Comparison of ENCODE assay signal across 8 cellular contexts in genomic region chr19:49672131-49672919, GRCh38. TPM values are rescaled to one million over a fixed set of nuclear protein-coding genes. Genes with fewer than 3 reads are reported as not detected.
A peak's percentile ranks its signal among the peaks of the same experiment; 100 is the strongest.
DNase-seq lines count a peak whose midpoint lies in the region; ATAC-seq and TF ChIP-seq lines count a peak whose summit lies in the region.

No MANE protein-coding gene starts in this region.

- H3K4me1 Mint-ChIP-seq in activated T-helper 1 cell treated with anti-CD3 and anti-CD28 coated beads, Interleukin-12 subunit alpha, Interleukin-12 subunit beta, Interleukin-2, Interleukin-4 antibody, amounts not matched to agents 30 ng/mL and 10 ng/mL and 1 ng/mL, durations not matched to agents 14 hours and 24 hours and 36 hours (ENCODE audit: low read depth), result peaks cover 21% of the 10 kb centered on the region
- H3K4me1 Mint-ChIP-seq in natural killer cell treated with Interleukin-12 subunit alpha and Interleukin-12 subunit beta and Interleukin-15 and Interleukin-18, amount 100 ng/mL, for 72 hours (ENCODE audit: low read depth in 2 of 2), result peaks cover 27 to 28% of the 10 kb centered on the region in 2 donors

- no peak for ATAC-seq in natural killer cell treated with Interleukin-12 subunit alpha and Interleukin-12 subunit beta and Interleukin-15 and Interleukin-18, amount 100 ng/mL, for 72 hours
- ATAC-seq in GM18502 (IDR thresholded peaks at IDR 0.05; ENCODE audit: poor library complexity, unreplicated experiment), result no peak

- H3K4me1 ChIP-seq in Peyer's patch (peaks cover 0 to 12% (median 4%) of the 10 kb centered on the region in 4 donors), stomach (peaks cover 9 to 27% (median 21%) of the 10 kb centered on the region in 4 donors)

- no peaks in the 10 kb centered on the region for H3K9me3 Mint-ChIP-seq in activated T-helper 1 cell treated with anti-CD3 and anti-CD28 coated beads, Interleukin-12 subunit alpha, Interleukin-12 subunit beta, Interleukin-2, Interleukin-4 antibody, amounts not matched to agents 30 ng/mL and 10 ng/mL and 1 ng/mL, durations not matched to agents 14 hours and 24 hours and 36 hours
- no peaks in the 10 kb centered on the region for H3K9me3 Mint-ChIP-seq in natural killer cell treated with Interleukin-12 subunit alpha and Interleukin-12 subunit beta and Interleukin-15 and Interleukin-18, amount 100 ng/mL, for 72 hours

- 20 to 32% (median 24%) methylated on average over 22 to 28 of the region's 28 CpGs for WGBS in stomach, 5 donors

- peak; percentile 28 to 46 for TF ChIP-seq POLR2A in Peyer's patch (IDR thresholded peaks at IDR 0.05)
- no peak for TF ChIP-seq POLR2A in stomach (IDR thresholded peaks at IDR 0.05)

- no peak for TF ChIP-seq EP300 in stomach (IDR thresholded peaks at IDR 0.05)

- peak overlapping the region; percentile 15 for H3K27ac Mint-ChIP-seq in activated T-helper 1 cell treated with anti-CD3 and anti-CD28 coated beads, Interleukin-12 subunit alpha, Interleukin-12 subunit beta, Interleukin-2, Interleukin-4 antibody, amounts not matched to agents 30 ng/mL and 10 ng/mL and 1 ng/mL, durations not matched to agents 14 hours and 24 hours and 36 hours
- H3K27ac Mint-ChIP-seq in natural killer cell treated with Interleukin-12 subunit alpha and Interleukin-12 subunit beta and Interleukin-15 and Interleukin-18, amount 100 ng/mL, for 72 hours, result peak overlapping the region in 1 of 2 donors; percentile 23

- H3K36me3 Mint-ChIP-seq in activated T-helper 1 cell treated with anti-CD3 and anti-CD28 coated beads, Interleukin-12 subunit alpha, Interleukin-12 subunit beta, Interleukin-2, Interleukin-4 antibody, amounts not matched to agents 30 ng/mL and 10 ng/mL and 1 ng/mL, durations not matched to agents 14 hours and 24 hours and 36 hours (ENCODE audit: low read depth), result peaks cover 16% of the 10 kb centered on the region
- H3K36me3 Mint-ChIP-seq in natural killer cell treated with Interleukin-12 subunit alpha and Interleukin-12 subunit beta and Interleukin-15 and Interleukin-18, amount 100 ng/mL, for 72 hours, result no peaks in the 10 kb centered on the region

- peak; percentile 87 for DNase-seq in COLO668 (lab: John Stamatoyannopoulos, UW; ENCODE audit: unreplicated experiment)
- peak; percentile 98 for DNase-seq in HuH-7.5 (ENCODE audit: low spot score)
- peak; percentile 68 to 90 (median 87) for DNase-seq in Peyer's patch
- peak; percentile 69 for DNase-seq in activated T-helper 1 cell treated with anti-CD3 and anti-CD28 coated beads, Interleukin-12 subunit alpha, Interleukin-12 subunit beta, Interleukin-2, Interleukin-4 antibody, amounts not matched to agents 30 ng/mL and 10 ng/mL and 1 ng/mL, durations not matched to agents 14 hours and 24 hours and 36 hours (ENCODE audit: low spot score)
- peak; percentile 73 for DNase-seq in fibroblast of pulmonary artery (ENCODE audit: low read depth)
- DNase-seq in natural killer cell treated with Interleukin-12 subunit alpha and Interleukin-12 subunit beta and Interleukin-15 and Interleukin-18, amount 100 ng/mL, for 72 hours (ENCODE audit: low spot score), result peak; percentile 80
- DNase-seq in stomach, result peak; percentile 81

- H3K27me3 ChIP-seq in Peyer's patch, result no peaks in the 10 kb centered on the region
- H3K27me3 ChIP-seq in stomach, result no peaks in the 10 kb centered on the region

- peak; percentile 76 to 92 (median 88) for TF ChIP-seq CTCF in Peyer's patch (IDR thresholded peaks at IDR 0.05)
- TF ChIP-seq CTCF in fibroblast of pulmonary artery (IDR thresholded peaks at IDR 0.05; ENCODE audit: low read length, missing control alignments), result peak; percentile 95
- peak in 5 of 7 experiments; percentile 86 to 92 (median 90) for TF ChIP-seq CTCF in stomach (IDR thresholded peaks at IDR 0.05)

- H3K27me3 Mint-ChIP-seq in activated T-helper 1 cell treated with anti-CD3 and anti-CD28 coated beads, Interleukin-12 subunit alpha, Interleukin-12 subunit beta, Interleukin-2, Interleukin-4 antibody, amounts not matched to agents 30 ng/mL and 10 ng/mL and 1 ng/mL, durations not matched to agents 14 hours and 24 hours and 36 hours (ENCODE audit: insufficient read depth), result no peaks in the 10 kb centered on the region
- H3K27me3 Mint-ChIP-seq in natural killer cell treated with Interleukin-12 subunit alpha and Interleukin-12 subunit beta and Interleukin-15 and Interleukin-18, amount 100 ng/mL, for 72 hours, result no peaks in the 10 kb centered on the region

- no peak overlapping the region for H3K4me3 Mint-ChIP-seq in activated T-helper 1 cell treated with anti-CD3 and anti-CD28 coated beads, Interleukin-12 subunit alpha, Interleukin-12 subunit beta, Interleukin-2, Interleukin-4 antibody, amounts not matched to agents 30 ng/mL and 10 ng/mL and 1 ng/mL, durations not matched to agents 14 hours and 24 hours and 36 hours
- H3K4me3 Mint-ChIP-seq in natural killer cell treated with Interleukin-12 subunit alpha and Interleukin-12 subunit beta and Interleukin-15 and Interleukin-18, amount 100 ng/mL, for 72 hours, result no peak overlapping the region

- H3K9me3 ChIP-seq in Peyer's patch (no peaks in the 10 kb centered on the region), stomach (no peaks in the 10 kb centered on the region)

- peak overlapping the region in 2 of 4 donors; percentile 26 to 43 for H3K4me3 ChIP-seq in Peyer's patch
- no peak overlapping the region for H3K4me3 ChIP-seq in fibroblast of pulmonary artery (replicated peaks; ENCODE audit: low read depth, low read length)
- H3K4me3 ChIP-seq in stomach, result no peak overlapping the region

- H3K27ac ChIP-seq in Peyer's patch (peak overlapping the region; percentile 24 to 73 (median 44)), stomach (peak overlapping the region; percentile 21 to 77 (median 56))

- H3K36me3 ChIP-seq in Peyer's patch, result no peaks in the 10 kb centered on the region
- peaks cover 0 to 25% (median 14%) of the 10 kb centered on the region in 4 donors for H3K36me3 ChIP-seq in stomach

- intact Hi-C loops in activated T-helper 1 cell treated with anti-CD3 and anti-CD28 coated beads, Interleukin-12 subunit alpha, Interleukin-12 subunit beta, Interleukin-2, Interleukin-4 antibody, amounts not matched to agents 30 ng/mL and 10 ng/mL and 1 ng/mL, durations not matched to agents 14 hours and 24 hours and 36 hours (cut with micrococcal nuclease), result loop anchor here (1.0 kb wide), 1 partner anchor 169 kb away; no protein-coding TSS in a partner anchor
- intact Hi-C loops in stomach (cut with DNase I; ENCODE audit: low total_unique reads), result no loop called here

RNA-seq across cellular contexts. Expression of gene PRMT1, which starts 4.7 kb away (rescaled TPM):
- 100 to 1,000 TPM in 1 of 4 donors, 10 to 100 TPM in 3; 46.9 to 185 (median 80.0) TPM for total RNA-seq in Peyer's patch
- 450 and 462 TPM in 2 replicates for total RNA-seq in activated T-helper 1 cell treated with anti-CD3 and anti-CD28 coated beads, Interleukin-12 subunit alpha, Interleukin-12 subunit beta, Interleukin-2, Interleukin-4 antibody, amounts not matched to agents 30 ng/mL and 10 ng/mL and 1 ng/mL, durations not matched to agents 14 hours and 24 hours and 36 hours
- 100 to 1,000 TPM; 268 to 457 TPM for total RNA-seq in natural killer cell treated with Interleukin-12 subunit alpha and Interleukin-12 subunit beta and Interleukin-15 and Interleukin-18, amount 100 ng/mL, for 72 hours
- 100 to 1,000 TPM in 3 of 5 donors, 10 to 100 TPM in 2; 53.3 to 131 (median 104) TPM for total RNA-seq in stomach
- 100 to 1,000 TPM; 102 to 111 (median 111) TPM for polyA plus RNA-seq in stomach

RNA-seq across cellular contexts. Expression of gene BCL2L12, which starts 6.6 kb away (rescaled TPM):
- total RNA-seq in Peyer's patch, result 10 to 100 TPM in 3 of 4 donors, 1 to 10 TPM in 1; 5.3 to 28.9 (median 12.2) TPM
- total RNA-seq in activated T-helper 1 cell treated with anti-CD3 and anti-CD28 coated beads, Interleukin-12 subunit alpha, Interleukin-12 subunit beta, Interleukin-2, Interleukin-4 antibody, amounts not matched to agents 30 ng/mL and 10 ng/mL and 1 ng/mL, durations not matched to agents 14 hours and 24 hours and 36 hours, result 72.2 and 73.7 TPM in 2 replicates
- total RNA-seq in natural killer cell treated with Interleukin-12 subunit alpha and Interleukin-12 subunit beta and Interleukin-15 and Interleukin-18, amount 100 ng/mL, for 72 hours, result 10 to 100 TPM; 45.9 to 98.0 TPM
- 10 to 100 TPM in 1 of 5 donors, 1 to 10 TPM in 4; 2.3 to 10.7 (median 7.5) TPM for total RNA-seq in stomach
- 10 to 100 TPM; 12.8 to 23.3 (median 22.4) TPM for polyA plus RNA-seq in stomach

RNA-seq across cellular contexts. Expression of gene IRF3, which starts 6.7 kb away (rescaled TPM):
- total RNA-seq in Peyer's patch, result 100 to 1,000 TPM in 3 of 4 donors, 10 to 100 TPM in 1; 98.6 to 131 (median 120) TPM
- total RNA-seq in activated T-helper 1 cell treated with anti-CD3 and anti-CD28 coated beads, Interleukin-12 subunit alpha, Interleukin-12 subunit beta, Interleukin-2, Interleukin-4 antibody, amounts not matched to agents 30 ng/mL and 10 ng/mL and 1 ng/mL, durations not matched to agents 14 hours and 24 hours and 36 hours, result 149 and 156 TPM in 2 replicates
- total RNA-seq in natural killer cell treated with Interleukin-12 subunit alpha and Interleukin-12 subunit beta and Interleukin-15 and Interleukin-18, amount 100 ng/mL, for 72 hours, result 100 to 1,000 TPM; 167 to 185 TPM
- total RNA-seq in stomach, result 100 to 1,000 TPM in 4 of 5 donors, 10 to 100 TPM in 1; 28.3 to 380 (median 104) TPM
- polyA plus RNA-seq in stomach, result 100 to 1,000 TPM; 104 to 148 (median 114) TPM

RNA-seq across cellular contexts. Expression of gene ADM5, which starts 17.1 kb away (rescaled TPM):
- total RNA-seq in Peyer's patch (1 to 10 TPM in 2 of 4 donors, not detected in 2; 4.4 to 9.1 TPM), stomach (1 to 10 TPM in 2 of 5 donors, not detected in 3; 1.1 to 1.7 TPM)
- 6.0 and 6.9 TPM in 2 replicates for total RNA-seq in activated T-helper 1 cell treated with anti-CD3 and anti-CD28 coated beads, Interleukin-12 subunit alpha, Interleukin-12 subunit beta, Interleukin-2, Interleukin-4 antibody, amounts not matched to agents 30 ng/mL and 10 ng/mL and 1 ng/mL, durations not matched to agents 14 hours and 24 hours and 36 hours
- total RNA-seq in natural killer cell treated with Interleukin-12 subunit alpha and Interleukin-12 subunit beta and Interleukin-15 and Interleukin-18, amount 100 ng/mL, for 72 hours, result 10 to 100 TPM in 1 of 2 donors, 1 to 10 TPM in 1; 5.7 to 18.5 TPM
- polyA plus RNA-seq in stomach, result 1 to 10 TPM in 1 of 3 donors, under 1 TPM in 2; 0.61 to 2.5 (median 1.00) TPM

RNA-seq across cellular contexts. Expression of gene CPT1C, which starts 18.6 kb away (rescaled TPM):
- total RNA-seq in Peyer's patch (10 to 100 TPM in 1 of 4 donors, 1 to 10 TPM in 2, not detected in 1; 3.0 to 12.4 (median 5.6) TPM), stomach (10 to 100 TPM in 1 of 5 donors, 1 to 10 TPM in 2, not detected in 2; 1.8 to 35.6 (median 3.0) TPM)
- 3.1 and 3.9 TPM in 2 replicates for total RNA-seq in activated T-helper 1 cell treated with anti-CD3 and anti-CD28 coated beads, Interleukin-12 subunit alpha, Interleukin-12 subunit beta, Interleukin-2, Interleukin-4 antibody, amounts not matched to agents 30 ng/mL and 10 ng/mL and 1 ng/mL, durations not matched to agents 14 hours and 24 hours and 36 hours
- 1 to 10 TPM in 1 of 2 donors, under 1 TPM in 1; 0.52 to 2.7 TPM for total RNA-seq in natural killer cell treated with Interleukin-12 subunit alpha and Interleukin-12 subunit beta and Interleukin-15 and Interleukin-18, amount 100 ng/mL, for 72 hours
- polyA plus RNA-seq in stomach, result 10 to 100 TPM in 1 of 3 donors, 1 to 10 TPM in 2; 2.4 to 11.0 (median 3.1) TPM

Comparison
In these comparisons a context has a peak if more than half of its experiments do, and no peak if none do; other contexts are left out.
1. POLR2A ChIP-seq: peak in Peyer's patch (2 of 2); none in stomach (0 of 4).
2. Peak in every context shown above with its lines, with median percentiles within 50 percentile points of each other: DNase-seq and CTCF ChIP-seq.